8 cellular contexts compared by ENCODE assay signal in genomic region chr6:35343835-35344550, GRCh38. TPM values are rescaled to one million over a fixed set of nuclear protein-coding genes. Genes with fewer than 3 reads are reported as not detected.
DNase-seq lines count a peak whose midpoint lies in the region; ATAC-seq and TF ChIP-seq lines count a peak whose summit lies in the region.

No MANE protein-coding gene starts in this region.

- BruUV-seq in OCI-LY7 (replicated peaks; lab: Mats Ljungman, UMichigan), result TSS peak; percentile 63

- peaks cover 41 to 48% of the 10 kb centered on the region in 2 donors for H3K4me1 Mint-ChIP-seq in effector memory CD8-positive, alpha-beta T cell (ENCODE audit: low read depth in 2 of 2)
- peaks cover 30% of the 10 kb centered on the region for H3K4me1 Mint-ChIP-seq in neural progenitor cell

- H2AFZ ChIP-seq in OCI-LY7 (ENCODE audit: low read length), result no peak overlapping the region
- H2AFZ ChIP-seq in neural progenitor cell (replicated peaks), result no peak overlapping the region

- H3K27ac ChIP-seq in C4-2B (peak overlapping the region; percentile 69), OCI-LY7 (ENCODE audit: low read depth, low read length, poor library complexity, severe bottlenecking) (no peak overlapping the region), neural progenitor cell (no peak overlapping the region)

- H3K36me3 ChIP-seq in OCI-LY7 (ENCODE audit: insufficient read depth, low read length) (peaks cover 16% of the 10 kb centered on the region), neural progenitor cell (no peaks in the 10 kb centered on the region)

- no peaks in the 10 kb centered on the region for H3K9me3 ChIP-seq in OCI-LY7 (ENCODE audit: low read length)
- no peaks in the 10 kb centered on the region for H3K9me3 ChIP-seq in neural progenitor cell (ENCODE audit: low read depth)

- H3K9ac ChIP-seq in neural progenitor cell, result no peak overlapping the region

- peak overlapping the region; percentile 90 to 95 for H3K27ac Mint-ChIP-seq in effector memory CD8-positive, alpha-beta T cell
- no peak overlapping the region for H3K27ac Mint-ChIP-seq in neural progenitor cell

- H3K9me2 ChIP-seq in OCI-LY7 (ENCODE audit: insufficient read depth, low read length), result no peaks in the 10 kb centered on the region

- H4K20me1 ChIP-seq in OCI-LY7 (ENCODE audit: insufficient read depth, low read length) (peaks cover 11% of the 10 kb centered on the region; the same call in 1 of the 2 replicates), neural progenitor cell (ENCODE audit: low read depth) (peaks cover 5% of the 10 kb centered on the region)

- peaks cover 7% of the 10 kb centered on the region for H3K27me3 ChIP-seq in neural progenitor cell

- peaks cover 24% of the 10 kb centered on the region for H3K36me3 Mint-ChIP-seq in effector memory CD8-positive, alpha-beta T cell (ENCODE audit: insufficient read depth)
- peaks cover 4% of the 10 kb centered on the region for H3K36me3 Mint-ChIP-seq in neural progenitor cell

- H3F3A ChIP-seq in neural progenitor cell (ENCODE audit: low read depth), result no peaks in the 10 kb centered on the region

- intact Hi-C loops in OCI-LY7 (cut with micrococcal nuclease; ENCODE audit: unreplicated experiment), result loop anchor here (2.0 kb wide), 1 partner anchor 71 kb away; no protein-coding TSS in a partner anchor

- H3K9me3 Mint-ChIP-seq in effector memory CD8-positive, alpha-beta T cell, result no peaks in the 10 kb centered on the region
- peaks cover 6% of the 10 kb centered on the region for H3K9me3 Mint-ChIP-seq in neural progenitor cell

- DNase-seq in OCI-LY7 (ENCODE audit: low spot score) (no peak), neural progenitor cell (ENCODE audit: low spot score) (no peak), RPMI8226 (no peak), mucosa of gallbladder (ENCODE audit: low spot score) (no peak)
- DNase-seq in effector memory CD8-positive, alpha-beta T cell, result no peak

- H3K4me1 ChIP-seq in OCI-LY7 (ENCODE audit: insufficient read depth, low read length, poor library complexity, severe bottlenecking) (peaks cover 34% of the 10 kb centered on the region), neural progenitor cell (peaks cover 4% of the 10 kb centered on the region)

- POLR2A ChIA-PET in OCI-LY7 (lab: Charles Lee), result no interaction called here

- H3K4me3 ChIP-seq in OCI-LY7 (ENCODE audit: low read depth, low read length, poor library complexity, severe bottlenecking) (peak overlapping the region; percentile 85), neural progenitor cell (peak overlapping the region; percentile 73)

- CTCF ChIA-PET in OCI-LY7 (lab: Charles Lee; ENCODE audit: unreplicated experiment), result interaction anchor here (0.6 to 1.0 kb wide), 5 partner anchors 12 to 127 kb away, joined by 3 to 7 read pairs (median 3); no protein-coding TSS in a partner anchor

- ATAC-seq in effector memory CD8-positive, alpha-beta T cell (replicated peaks), result no peak
- ATAC-seq in GM18858 (IDR thresholded peaks at IDR 0.05; ENCODE audit: unreplicated experiment) (no peak), GM19455 (IDR thresholded peaks at IDR 0.05; ENCODE audit: unreplicated experiment) (no peak)

- peaks cover 13% of the 10 kb centered on the region; the same call in 1 of the 2 replicates for H3K79me2 ChIP-seq in OCI-LY7 (ENCODE audit: insufficient read depth, low read depth, low read length)
- peaks cover 9% of the 10 kb centered on the region for H3K79me2 ChIP-seq in neural progenitor cell (ENCODE audit: low read depth)

- H3K4me3 Mint-ChIP-seq in effector memory CD8-positive, alpha-beta T cell, result peak overlapping the region; percentile 94 to 96
- peak overlapping the region; percentile 96 for H3K4me3 Mint-ChIP-seq in neural progenitor cell

- H3K27me3 Mint-ChIP-seq in effector memory CD8-positive, alpha-beta T cell, result no peaks in the 10 kb centered on the region
- peaks cover 3% of the 10 kb centered on the region for H3K27me3 Mint-ChIP-seq in neural progenitor cell (ENCODE audit: insufficient read depth, low read depth)

- TF ChIP-seq CTCF in C4-2B (conservative IDR thresholded peaks at IDR 0.05), result no peak
- no peak for TF ChIP-seq CTCF in OCI-LY7 (conservative IDR thresholded peaks at IDR 0.05; ENCODE audit: low read length)
- TF ChIP-seq CTCF in neural progenitor cell (IDR thresholded peaks at IDR 0.05), result no peak

- H3K4me2 ChIP-seq in OCI-LY7 (ENCODE audit: low read length), result peak overlapping the region; percentile 93
- H3K4me2 ChIP-seq in neural progenitor cell, result peak overlapping the region; percentile 84

RNA-seq across cellular contexts. Expression of gene PPARD, which starts 1.6 kb away (rescaled TPM):
- total RNA-seq in OCI-LY7 (2014; rRNA removed; shearing (Covaris generic)), result 4.6 and 6.1 TPM in 2 replicates
- total RNA-seq in OCI-LY7 (2022) (11.9 and 13.1 TPM in 2 replicates), neural progenitor cell (ENCODE audit: low replicate concordance) (4.9 and 8.2 TPM in 2 replicates), mucosa of gallbladder (27.9 TPM)

RNA-seq across cellular contexts. Expression of gene DEF6, which starts 46.4 kb away (rescaled TPM):
- total RNA-seq in OCI-LY7 (2014; rRNA removed; shearing (Covaris generic)), result 56.8 and 60.0 TPM in 2 replicates
- total RNA-seq in OCI-LY7 (2022) (53.7 and 53.8 TPM in 2 replicates), neural progenitor cell (ENCODE audit: low replicate concordance) (0.17 and 0.19 TPM in 2 replicates), mucosa of gallbladder (19.5 TPM)

Comparison
In these comparisons a context has a peak if more than half of its experiments do, and no peak if none do; other contexts are left out.
1. RNA of gene DEF6, which starts 46.4 kb away (total RNA-seq): 53.7 to 60.0 TPM in OCI-LY7 and 19.5 TPM in mucosa of gallbladder (single experiment); 0.17 to 0.19 TPM in neural progenitor cell; every median in the first group is over 10 times any median in the second.